ENCODE assay signal across 28 cellular contexts in genomic region chr20:31536575-31536974, GRCh38. TPM values are rescaled to one million over a fixed set of nuclear protein-coding genes. Genes with fewer than 3 reads are reported as not detected.
DNase-seq lines count a peak whose midpoint lies in the region; ATAC-seq and TF ChIP-seq lines count a peak whose summit lies in the region.
"Had no signal": no experiment of that assay in that cellular context is flagged by ENCODE, and none has a peak within 500 bp of the region (broad histone marks: within the 10 kb centered on the region; RNA-seq: fewer than 3 reads in every experiment).

No MANE protein-coding gene starts in this region.

- H2AFZ ChIP-seq in DND-41 (ENCODE audit: low read depth, low read length) = no peak overlapping the region
- H2AFZ ChIP-seq: neural progenitor cell had no signal

- TF ChIP-seq CTCF in DND-41 (IDR thresholded peaks at IDR 0.05; ENCODE audit: borderline replicate concordance, extremely low read depth, low read length, poor library complexity, severe bottlenecking) (no peak), neutrophil (IDR thresholded peaks at IDR 0.05) (no peak), lower leg skin (IDR thresholded peaks at IDR 0.05) (no peak)

- H3K36me3 Mint-ChIP-seq in activated naive CD4-positive, alpha-beta T cell treated with anti-CD3 and anti-CD28 coated beads, Interleukin-2, amount 50 U/mL, for 72 hours = peaks cover 15 to 26% of the 10 kb centered on the region in 2 donors
- H3K36me3 Mint-ChIP-seq in activated naive CD8-positive, alpha-beta T cell treated with anti-CD3 and anti-CD28 coated beads, Interleukin-2, amount 50 U/mL, for 24 hours (ENCODE audit: low read depth) = peaks cover 59% of the 10 kb centered on the region

- H3K27me3 Mint-ChIP-seq in activated naive CD8-positive, alpha-beta T cell treated with anti-CD3 and anti-CD28 coated beads, Interleukin-2, amount 50 U/mL, for 24 hours = no peaks in the 10 kb centered on the region

- H3K27me3 ChIP-seq in DND-41 (ENCODE audit: insufficient read depth, low read length, poor library complexity) (no peaks in the 10 kb centered on the region), neutrophil (no peaks in the 10 kb centered on the region)
- H3K27me3 ChIP-seq: neural progenitor cell, tibial nerve had no signal

- H3K27ac Mint-ChIP-seq in activated naive CD4-positive, alpha-beta T cell treated with anti-CD3 and anti-CD28 coated beads, Interleukin-2, amount 50 U/mL, for 72 hours = peak overlapping the region; percentile 9 to 70
- peak overlapping the region; percentile 38 for H3K27ac Mint-ChIP-seq in activated naive CD8-positive, alpha-beta T cell treated with anti-CD3 and anti-CD28 coated beads, Interleukin-2, amount 50 U/mL, for 24 hours
- H3K27ac Mint-ChIP-seq: activated naive CD4-positive, alpha-beta T cell treated with anti-CD3 and anti-CD28 coated beads for 36 hours; activated T-cell treated with anti-CD3 and anti-CD28 coated beads, Interleukin-2, amount 50 U/mL, for 72 hours; neural progenitor cell had no signal

- H3K4me3 Mint-ChIP-seq in activated naive CD8-positive, alpha-beta T cell treated with anti-CD3 and anti-CD28 coated beads, Interleukin-2, amount 50 U/mL, for 24 hours = no peak overlapping the region
- H3K4me3 Mint-ChIP-seq: activated naive CD4-positive, alpha-beta T cell treated with anti-CD3 and anti-CD28 coated beads for 36 hours; activated T-cell treated with anti-CD3 and anti-CD28 coated beads, Interleukin-2, amount 50 U/mL, for 72 hours; H9; neural progenitor cell had no signal

- H3K4me1 ChIP-seq in DND-41 (ENCODE audit: insufficient read depth, low read length) (peaks cover 62% of the 10 kb centered on the region), neutrophil (ENCODE audit: control insufficient read depth in 1 of 2, insufficient read depth in 1 of 2, low read depth in 1 of 2, low read length in 1 of 2) (peaks cover 31 to 32% of the 10 kb centered on the region in 2 experiments)
- H3K4me1 ChIP-seq: Caco-2, neural progenitor cell had no signal

- H3K4me2 ChIP-seq in DND-41 (ENCODE audit: insufficient read depth, low read length) = no peak overlapping the region
- H3K4me2 ChIP-seq: neural progenitor cell had no signal

- 95 to 96% methylated on average over 5 of the region's 5 CpGs for WGBS in lower leg skin, 2 donors

- TF ChIP-seq POLR2A in lower leg skin (IDR thresholded peaks at IDR 0.05) = no peak

- H3K4me3 ChIP-seq in DND-41 (ENCODE audit: low read depth in 1 of 2, low read length in 2 of 2) = no peak overlapping the region
- H3K4me3 ChIP-seq in neutrophil (ENCODE audit: low read depth in 1 of 2, low read length in 1 of 2) = no peak overlapping the region
- no peak overlapping the region for H3K4me3 ChIP-seq in lower leg skin (ENCODE audit: low read depth, poor library complexity, severe bottlenecking)
- H3K4me3 ChIP-seq: neural progenitor cell, tibial nerve had no signal

- H4K20me1 ChIP-seq in DND-41 (ENCODE audit: insufficient read depth, low read length) = peaks cover 30% of the 10 kb centered on the region

- H3K9me3 Mint-ChIP-seq in activated naive CD4-positive, alpha-beta T cell treated with anti-CD3 and anti-CD28 coated beads, Interleukin-2, amount 50 U/mL, for 72 hours = no peaks in the 10 kb centered on the region
- H3K9me3 Mint-ChIP-seq in activated naive CD8-positive, alpha-beta T cell treated with anti-CD3 and anti-CD28 coated beads, Interleukin-2, amount 50 U/mL, for 24 hours = no peaks in the 10 kb centered on the region
- H3K9me3 Mint-ChIP-seq: activated naive CD4-positive, alpha-beta T cell treated with anti-CD3 and anti-CD28 coated beads for 36 hours; activated T-cell treated with anti-CD3 and anti-CD28 coated beads, Interleukin-2, amount 50 U/mL, for 72 hours; H9; neural progenitor cell had no signal

- H3K36me3 ChIP-seq in DND-41 (ENCODE audit: insufficient read depth, low read length) = peaks cover 89% of the 10 kb centered on the region
- peaks cover 63% of the 10 kb centered on the region for H3K36me3 ChIP-seq in neutrophil
- H3K36me3 ChIP-seq: neural progenitor cell had no signal

- intact Hi-C loops in lower leg skin (cut with DNase I; ENCODE audit: low total_unique reads) = no loop called here

- no peak for ATAC-seq in activated naive CD4-positive, alpha-beta T cell treated with anti-CD3 and anti-CD28 coated beads, Interleukin-2, amount 50 U/mL, for 72 hours
- no peak for ATAC-seq in DND-41 (ENCODE audit: insufficient read depth, low read depth)
- no peak for ATAC-seq in activated naive CD8-positive, alpha-beta T cell treated with anti-CD3 and anti-CD28 coated beads, Interleukin-2, amount 50 U/mL, for 24 hours
- ATAC-seq: activated T-cell treated with anti-CD3 and anti-CD28 coated beads, Interleukin-2, amount 50 U/mL, for 72 hours; Right ventricle myocardium inferior had no signal

- peaks cover 57% of the 10 kb centered on the region for H3K79me2 ChIP-seq in DND-41 (ENCODE audit: insufficient read depth, low read length)

- no peaks in the 10 kb centered on the region for H3K9me3 ChIP-seq in DND-41 (ENCODE audit: insufficient read depth, low read length, severe bottlenecking)
- no peaks in the 10 kb centered on the region for H3K9me3 ChIP-seq in neutrophil
- H3K9me3 ChIP-seq: Caco-2, tibial nerve had no signal

- no peak overlapping the region for H3K9ac ChIP-seq in DND-41 (ENCODE audit: low read depth, low read length)
- H3K9ac ChIP-seq: neural progenitor cell had no signal

- peaks cover 33% of the 10 kb centered on the region for H3K4me1 Mint-ChIP-seq in activated naive CD8-positive, alpha-beta T cell treated with anti-CD3 and anti-CD28 coated beads, Interleukin-2, amount 50 U/mL, for 24 hours
- H3K4me1 Mint-ChIP-seq: neural progenitor cell had no signal

- DNase-seq in activated naive CD4-positive, alpha-beta T cell treated with anti-CD3 and anti-CD28 coated beads, Interleukin-2, amount 50 U/mL, for 72 hours (ENCODE audit: low spot score in 2 of 2) = no peak
- no peak for DNase-seq in activated naive CD4-positive, alpha-beta T cell treated with anti-CD3 and anti-CD28 coated beads, Interleukin-2, amount 50 U/mL, for 16 hours
- DNase-seq in DND-41 (no peak), lower leg skin (ENCODE audit: low spot score in 2 of 2) (no peak), NCI-H345 treated with DMSO at 0.1 percent for 48 hours (lab: John Stamatoyannopoulos, UW; ENCODE audit: unreplicated experiment) (no peak), NCI-H187 (lab: John Stamatoyannopoulos, UW) (no peak)
- DNase-seq in activated naive CD8-positive, alpha-beta T cell treated with anti-CD3 and anti-CD28 coated beads, Interleukin-2, amount 50 U/mL, for 24 hours = no peak
- DNase-seq: ACHN; activated naive CD4-positive, alpha-beta T cell treated with anti-CD3 and anti-CD28 coated beads for 36 hours; activated T-cell treated with anti-CD3 and anti-CD28 coated beads, Interleukin-2, amount 50 U/mL, for 72 hours; anterior cingulate cortex; Caco-2; DMS79; effector CD4-positive, alpha-beta T cell; GDM1; H9; hypothalamus; Kasumi-1; mesendoderm; NCI-H146; NCI-H2107; NCI-H345; stimulated activated CD8-positive, alpha-beta memory T cell treated with anti-CD3 and anti-CD28 coated beads, Interleukin-4, amount 100 ng/mL, for 48 hours had no signal

- H3K27ac ChIP-seq in DND-41 (ENCODE audit: low read length) = peak overlapping the region; percentile 53
- H3K27ac ChIP-seq in neutrophil = peak overlapping the region; percentile 85
- H3K27ac ChIP-seq: epithelial cell of prostate, neural progenitor cell, tibial nerve had no signal

RNA-seq across cellular contexts. Expression of gene HM13, which starts 22.3 kb away (rescaled TPM):
- total RNA-seq in activated naive CD4-positive, alpha-beta T cell treated with anti-CD3 and anti-CD28 coated beads, Interleukin-2, amount 50 U/mL, for 72 hours = 100 to 1,000 TPM; 108 to 124 TPM
- total RNA-seq in lower leg skin = 10 to 100 TPM; 35.0 to 51.9 (median 44.2) TPM
